ENCODE assay signal across 2 cellular contexts in the genomic region with DNA sequence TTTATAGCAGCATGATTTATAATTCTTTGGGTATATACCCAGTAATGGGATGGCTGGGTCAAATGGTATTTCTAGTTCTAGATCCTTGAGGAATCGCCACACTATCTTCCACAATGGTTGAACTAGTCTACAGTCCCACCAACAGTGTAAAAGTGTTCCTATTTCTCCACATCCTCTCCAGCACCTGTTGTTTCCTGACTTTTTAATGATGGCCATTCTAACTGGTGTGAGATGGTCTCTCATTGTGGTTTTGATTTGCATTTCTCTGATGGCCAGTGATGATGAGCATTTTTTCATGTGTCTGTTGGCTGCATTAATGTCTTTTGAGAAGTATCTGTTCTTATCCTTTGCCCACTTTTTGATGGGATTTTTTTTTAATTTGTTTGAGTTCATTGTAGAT. TPM values are rescaled to one million over a fixed set of nuclear protein-coding genes. Genes with fewer than 3 reads are reported as not detected.
"Had no signal": no experiment of that assay in that cellular context is flagged by ENCODE, and none has a peak within 500 bp of the region (broad histone marks: within the 10 kb centered on the region; RNA-seq: fewer than 3 reads in every experiment).

No MANE protein-coding gene starts in this region.

RNA-seq across cellular contexts. Expression of a gene that starts 20.0 kb away (rescaled TPM):
- total RNA-seq: kidney epithelial cell, mammary epithelial cell had no signal
